13 cellular contexts compared by ENCODE assay signal in the genomic region with DNA sequence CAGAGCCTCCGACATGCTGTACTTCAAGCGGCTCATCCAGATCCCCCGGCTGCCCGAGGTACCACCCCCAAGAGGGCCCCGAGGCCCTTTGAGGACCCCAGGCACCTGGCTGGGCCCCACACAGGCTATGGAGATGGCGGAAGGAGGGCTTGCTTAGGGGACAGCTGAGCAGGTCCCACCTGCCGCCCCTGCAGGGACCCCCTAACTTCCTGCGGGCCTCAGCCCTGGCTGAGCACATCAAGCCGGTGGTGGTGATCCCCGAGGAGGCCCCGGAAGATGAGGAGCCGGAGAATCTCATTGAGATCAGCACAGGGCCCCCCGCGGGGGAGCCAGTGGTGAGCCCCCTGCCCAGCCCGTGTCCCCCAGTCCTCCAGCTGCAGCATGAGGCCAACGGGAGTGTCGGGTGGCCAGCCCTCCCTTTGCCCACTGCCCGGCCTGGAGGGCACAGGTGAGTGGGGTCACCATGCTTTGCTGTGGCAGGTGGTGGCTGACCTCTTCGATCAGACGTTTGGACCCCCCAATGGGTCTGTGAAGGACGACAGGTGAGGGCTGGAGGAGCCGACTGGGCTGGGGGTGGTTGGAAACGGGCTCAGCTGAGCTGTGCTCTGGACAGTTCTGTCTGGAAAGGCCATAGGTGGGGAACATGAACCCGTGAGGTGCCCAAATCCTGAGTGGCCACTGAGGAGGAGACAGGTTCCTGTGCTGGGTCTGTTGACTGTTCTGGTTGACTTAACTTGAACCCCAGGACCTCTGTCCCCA. TPM values are rescaled to one million over a fixed set of nuclear protein-coding genes. Genes with fewer than 3 reads are reported as not detected.
DNase-seq lines count a peak whose midpoint lies in the region; ATAC-seq and TF ChIP-seq lines count a peak whose summit lies in the region.
"Had no signal": no experiment of that assay in that cellular context is flagged by ENCODE, and none has a peak within 500 bp of the region (broad histone marks: within the 10 kb centered on the region; RNA-seq: fewer than 3 reads in every experiment).

No MANE protein-coding gene starts in this region.

- H4K91ac ChIP-seq in mesenchymal stem cell (ENCODE audit: low read length): no peak overlapping the region

- no peak overlapping the region for H2AK5ac ChIP-seq in mesenchymal stem cell (ENCODE audit: low read length, severe bottlenecking)

- no peak overlapping the region for H3K27ac ChIP-seq in right cardiac atrium (ENCODE audit: low read length)
- no peak overlapping the region for H3K27ac ChIP-seq in heart right ventricle
- H3K27ac ChIP-seq in caudate nucleus (ENCODE audit: low read depth, low read length): peak overlapping the region; percentile 31
- H3K27ac ChIP-seq in mesenchymal stem cell (ENCODE audit: low read length, poor library complexity, severe bottlenecking): no peak overlapping the region
- peak overlapping the region; percentile 89 for H3K27ac ChIP-seq in temporal lobe (ENCODE audit: low read depth, low read length)
- H3K27ac ChIP-seq: KMS-11 had no signal

- peaks cover 7% of the 10 kb centered on the region for H3K79me1 ChIP-seq in mesenchymal stem cell (replicated peaks; ENCODE audit: low read length, poor library complexity, severe bottlenecking)

- H3K27me3 ChIP-seq in right cardiac atrium (ENCODE audit: control insufficient read depth, insufficient read depth): no peaks in the 10 kb centered on the region
- H3K27me3 ChIP-seq in heart right ventricle: no peaks in the 10 kb centered on the region
- no peaks in the 10 kb centered on the region for H3K27me3 ChIP-seq in mesenchymal stem cell (ENCODE audit: control insufficient read depth in 1 of 2, insufficient read depth in 1 of 2, low read length in 2 of 2)

- no peak overlapping the region for H4K8ac ChIP-seq in mesenchymal stem cell (ENCODE audit: low read length)

- no peak for TF ChIP-seq CTCF in heart right ventricle (IDR thresholded peaks at IDR 0.05)

- H3K4me3 ChIP-seq in right cardiac atrium (ENCODE audit: low read length) (no peak overlapping the region), heart right ventricle (no peak overlapping the region), mesenchymal stem cell (ENCODE audit: insufficient read depth in 1 of 2, low read depth in 1 of 2, low read length in 2 of 2) (no peak overlapping the region)

- no peak overlapping the region for H3K14ac ChIP-seq in mesenchymal stem cell (ENCODE audit: low read length in 2 of 2)

- H2BK12ac ChIP-seq in mesenchymal stem cell (ENCODE audit: low read length in 2 of 2): no peak overlapping the region

- H3K9me3 ChIP-seq in right cardiac atrium (ENCODE audit: control insufficient read depth, low read length): no peaks in the 10 kb centered on the region
- H3K9me3 ChIP-seq in heart right ventricle: no peaks in the 10 kb centered on the region
- H3K9me3 ChIP-seq in mesenchymal stem cell (ENCODE audit: control insufficient read depth, low read length): no peaks in the 10 kb centered on the region

- H3K4me1 ChIP-seq in right cardiac atrium (ENCODE audit: control insufficient read depth, insufficient read depth, low read length): peaks cover 10% of the 10 kb centered on the region
- peaks cover 0 to 34% (median 18%) of the 10 kb centered on the region in 9 donors for H3K4me1 ChIP-seq in heart right ventricle
- peaks cover 17% of the 10 kb centered on the region for H3K4me1 ChIP-seq in mesenchymal stem cell (ENCODE audit: control insufficient read depth, insufficient read depth, low read depth, low read length)

- peak in 2 of 3 donors; percentile 31 to 40 for DNase-seq in right cardiac atrium
- DNase-seq in heart right ventricle: no peak
- DNase-seq in caudate nucleus (lab: John Stamatoyannopoulos, UW): no peak
- DNase-seq in mesenchymal stem cell: no peak
- no peak for DNase-seq in NCI-H524 treated with DMSO at 0.1 percent for 48 hours (lab: John Stamatoyannopoulos, UW)
- DNase-seq in AG20443 (ENCODE audit: low spot score): no peak
- DNase-seq: C1 segment of cervical spinal cord, NCI-H2227 treated with DMSO at 0.1 percent for 48 hours, NCI-H82, SIG-M5 had no signal

- H3K36me3 ChIP-seq in heart right ventricle (peaks cover 0 to 53% (median 0%) of the 10 kb centered on the region in 9 donors), mesenchymal stem cell (ENCODE audit: control insufficient read depth in 1 of 2, insufficient read depth in 2 of 2, low read depth in 1 of 2, low read length in 2 of 2) (peaks cover 3 to 80% of the 10 kb centered on the region in 2 experiments)

- H3K18ac ChIP-seq in mesenchymal stem cell (ENCODE audit: low read depth in 1 of 2, low read length in 2 of 2): no peak overlapping the region

- no peak for ATAC-seq in right cardiac atrium
- no peak for ATAC-seq in heart right ventricle
- ATAC-seq in HG02852 (IDR thresholded peaks at IDR 0.05; ENCODE audit: unreplicated experiment): no peak

- WGBS in right cardiac atrium: 92% methylated on average over 24 of the region's 24 CpGs
- whole genome bisulfite sequencing in heart right ventricle, 2 donors: 92 to 94% methylated on average over 24 of the region's 24 CpGs
- WGBS in mesenchymal stem cell: 96% methylated on average over 24 of the region's 24 CpGs

- H3K23ac ChIP-seq in mesenchymal stem cell (ENCODE audit: low read length in 2 of 2): no peak overlapping the region

- no peak overlapping the region for H2BK5ac ChIP-seq in mesenchymal stem cell (ENCODE audit: low read depth, low read length, poor library complexity, severe bottlenecking)

- H3K9ac ChIP-seq in mesenchymal stem cell (ENCODE audit: low read length): no peak overlapping the region
- H3K9ac ChIP-seq: KMS-11 had no signal

- H2BK15ac ChIP-seq in mesenchymal stem cell (ENCODE audit: low read depth, poor library complexity, severe bottlenecking): peak overlapping the region; percentile 8

- no peak overlapping the region for H2AFZ ChIP-seq in mesenchymal stem cell (ENCODE audit: low read depth, low read length)

- intact Hi-C loops in right cardiac atrium (cut with DNase I): no loop called here
- intact Hi-C loops in heart right ventricle (cut with DNase I): loop anchor here in 1 of 10 donors (10.0 kb wide), 1 partner anchor 60 kb away; no protein-coding TSS in a partner anchor

- no peak overlapping the region for H3K4ac ChIP-seq in mesenchymal stem cell (ENCODE audit: low read depth in 1 of 2, low read length in 2 of 2)

- no peak overlapping the region for H2BK120ac ChIP-seq in mesenchymal stem cell (ENCODE audit: low read depth, low read length)

- H3K4me2 ChIP-seq in mesenchymal stem cell (ENCODE audit: low read length, poor library complexity, severe bottlenecking): no peak overlapping the region
- H3K4me2 ChIP-seq: KMS-11 had no signal

RNA-seq across cellular contexts. Expression of gene HIP1R, which starts 20.0 kb away (rescaled TPM):
- total RNA-seq in right cardiac atrium (10 to 100 TPM; 25.0 to 48.7 (median 34.2) TPM), heart right ventricle (10 to 100 TPM; 13.7 to 26.4 (median 17.5) TPM), temporal lobe (75.7 TPM)
- polyA plus RNA-seq in right cardiac atrium (34.9 TPM), heart right ventricle (10 to 100 TPM; 25.9 to 37.7 TPM)
- 4.6 TPM for polyA plus RNA-seq in mesenchymal stem cell (2013, experiment 1 of 2)
- polyA plus RNA-seq in mesenchymal stem cell (2013, experiment 2 of 2): 5.0 TPM

RNA-seq across cellular contexts. Expression of gene VPS37B, which starts 40.7 kb away (rescaled TPM):
- total RNA-seq in right cardiac atrium (10 to 100 TPM; 17.9 to 22.2 (median 18.9) TPM), heart right ventricle (10 to 100 TPM; 17.6 to 33.2 (median 19.8) TPM), temporal lobe (21.9 TPM)
- polyA plus RNA-seq in right cardiac atrium (21.1 TPM), heart right ventricle (10 to 100 TPM; 16.4 to 26.7 TPM)
- polyA plus RNA-seq in mesenchymal stem cell (2013, experiment 1 of 2): 23.0 TPM
- 23.9 TPM for polyA plus RNA-seq in mesenchymal stem cell (2013, experiment 2 of 2)

Comparison
In these comparisons a context has a peak if more than half of its experiments do, and no peak if none do; other contexts are left out.
1. DNase-seq: peak in right cardiac atrium (2 of 3); none in heart right ventricle (0 of 2), caudate nucleus (0 of 61), mesenchymal stem cell (single experiment), NCI-H524 treated with DMSO at 0.1 percent for 48 hours (single experiment) and AG20443 (single experiment).
2. H3K27ac ChIP-seq: peak in caudate nucleus (single experiment) and temporal lobe (single experiment); none in right cardiac atrium (single experiment), heart right ventricle (0 of 10) and mesenchymal stem cell (single experiment).